8 cellular contexts compared by ENCODE assay signal in the genomic region with DNA sequence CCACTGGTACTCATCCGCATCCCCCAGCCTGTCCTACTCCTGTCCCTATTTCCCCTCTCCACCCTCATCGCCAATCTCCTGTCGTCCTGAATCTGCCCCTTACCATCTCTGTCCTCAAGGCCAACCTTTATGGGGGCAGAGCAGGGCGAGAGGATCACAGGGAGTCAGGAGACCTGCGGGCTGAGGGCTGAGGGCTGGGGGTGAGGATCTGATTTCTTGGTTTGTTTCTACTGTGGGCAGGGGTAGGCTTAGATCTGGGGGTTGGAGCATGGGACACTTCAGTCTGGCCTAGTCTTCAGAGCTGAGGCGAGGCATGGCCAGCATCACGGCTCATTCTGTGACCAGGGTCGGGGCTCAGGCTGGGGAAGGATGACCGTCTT. TPM values are rescaled to one million over a fixed set of nuclear protein-coding genes. Genes with fewer than 3 reads are reported as not detected.
DNase-seq lines count a peak whose midpoint lies in the region; ATAC-seq and TF ChIP-seq lines count a peak whose summit lies in the region.

No MANE protein-coding gene starts in this region.

- H3K4me3 ChIP-seq in upper lobe of left lung: peak overlapping the region in 3 of 4 donors; percentile 59 to 83 (median 73)

- DNase-seq in Right ventricle myocardium superior (no peak), left cardiac atrium (no peak), MCF 10A (ENCODE audit: unreplicated experiment) (no peak), memory B cell (ENCODE audit: low spot score in 2 of 2) (no peak), upper lobe of left lung (no peak), NCI-H345 (lab: John Stamatoyannopoulos, UW) (no peak), mucosa of gallbladder (ENCODE audit: low spot score) (no peak)
- no peak for DNase-seq in activated effector memory CD4-positive, alpha-beta T cell treated with anti-CD3 and anti-CD28 coated beads, Interleukin-2, amount 50 U/mL, for 16 hours

- H3K27ac ChIP-seq in upper lobe of left lung: peak overlapping the region; percentile 85 to 98 (median 92)

- H3K4me3 Mint-ChIP-seq in MCF 10A (ENCODE audit: unreplicated experiment) (peak overlapping the region; percentile 64), memory B cell (peak overlapping the region; percentile 89)

- no peak overlapping the region for H3K27ac Mint-ChIP-seq in MCF 10A (ENCODE audit: low read depth, unreplicated experiment)
- H3K27ac Mint-ChIP-seq in memory B cell: peak overlapping the region; percentile 91

- TF ChIP-seq POLR2A in upper lobe of left lung (IDR thresholded peaks at IDR 0.05): no peak

- ATAC-seq in Right ventricle myocardium superior (ENCODE audit: poor library complexity): peak; percentile 1
- no peak for ATAC-seq in left cardiac atrium
- ATAC-seq in memory B cell (ENCODE audit: low read depth): no peak
- no peak for ATAC-seq in upper lobe of left lung (ENCODE audit: low FRiP score in 2 of 2)

- H3K36me3 Mint-ChIP-seq in MCF 10A (ENCODE audit: insufficient read depth, unreplicated experiment) (peaks cover 5% of the 10 kb centered on the region), memory B cell (no peaks in the 10 kb centered on the region)

- peaks cover 25 to 47% (median 30%) of the 10 kb centered on the region in 4 donors for H3K4me1 ChIP-seq in upper lobe of left lung

- TF ChIP-seq CTCF in MCF 10A (IDR thresholded peaks at IDR 0.05; ENCODE audit: unreplicated experiment) (no peak), upper lobe of left lung (IDR thresholded peaks at IDR 0.05) (no peak)

- H3K4me1 Mint-ChIP-seq in MCF 10A (ENCODE audit: insufficient read depth, unreplicated experiment): peaks cover 19% of the 10 kb centered on the region
- H3K4me1 Mint-ChIP-seq in memory B cell: peaks cover 33% of the 10 kb centered on the region

- CTCF ChIA-PET in MCF 10A (lab: Yijun Ruan, JAX): interaction anchor here (0.6 to 21.1 kb wide), 12 partner anchors 9 to 81 kb away, joined by 3 to 386 read pairs (median 5); a partner anchor contains a TSS

- no peaks in the 10 kb centered on the region for H3K27me3 Mint-ChIP-seq in MCF 10A (ENCODE audit: insufficient read depth, unreplicated experiment)
- no peaks in the 10 kb centered on the region for H3K27me3 Mint-ChIP-seq in memory B cell

- BruUV-seq in MCF 10A (replicated peaks; lab: Mats Ljungman, UMichigan): no TSS peak

- H3K9me3 Mint-ChIP-seq in MCF 10A (ENCODE audit: unreplicated experiment) (no peaks in the 10 kb centered on the region), memory B cell (no peaks in the 10 kb centered on the region)

- intact Hi-C loops in Right ventricle myocardium superior (cut with DNase I) (no loop called here), left cardiac atrium (cut with DNase I) (loop anchor here in 1 of 2 donors (2.0 kb wide), 1 partner anchor 33 kb away; no protein-coding TSS in a partner anchor), MCF 10A (cut with micrococcal nuclease) (no loop called here)

- H3K9me3 ChIP-seq in upper lobe of left lung: no peaks in the 10 kb centered on the region

- POLR2A ChIA-PET in MCF 10A (lab: Yijun Ruan, JAX): interaction anchor here (0.7 to 5.4 kb wide), 9 partner anchors 9 to 275 kb away, joined by 3 to 110 read pairs (median 6); a partner anchor contains a TSS

- no peaks in the 10 kb centered on the region for H3K27me3 ChIP-seq in upper lobe of left lung

- no peak for TF ChIP-seq EP300 in upper lobe of left lung (IDR thresholded peaks at IDR 0.05)

- 59 to 67% methylated on average over 8 to 9 of the region's 9 CpGs for WGBS in upper lobe of left lung, 2 donors

- H3K36me3 ChIP-seq in upper lobe of left lung: no peaks in the 10 kb centered on the region

RNA-seq across cellular contexts. Expression of a gene that starts 16.5 kb away (rescaled TPM):
- 163 TPM for total RNA-seq in Right ventricle myocardium superior
- 100 to 1,000 TPM; 105 to 140 TPM for total RNA-seq in left cardiac atrium
- 186 and 227 TPM in 2 replicates for total RNA-seq in MCF 10A (2022)
- total RNA-seq in upper lobe of left lung: 100 to 1,000 TPM in 1 of 6 donors, 10 to 100 TPM in 5; 53.7 to 102 (median 76.2) TPM
- total RNA-seq in mucosa of gallbladder: 57.0 TPM

RNA-seq across cellular contexts. Expression of a gene that starts 27.5 kb away (rescaled TPM):
- total RNA-seq in Right ventricle myocardium superior (0.51 TPM), left cardiac atrium (1 to 10 TPM; 1.5 to 5.5 TPM), MCF 10A (2022) (13.3 and 29.3 TPM in 2 replicates), upper lobe of left lung (100 to 1,000 TPM in 2 of 6 donors, 10 to 100 TPM in 2, 1 to 10 TPM in 1, not detected in 1; 8.8 to 152 (median 94.9) TPM), mucosa of gallbladder (7.2 TPM)

RNA-seq across cellular contexts. Expression of a gene that starts 33.8 kb away (rescaled TPM):
- 7.7 TPM for total RNA-seq in Right ventricle myocardium superior
- total RNA-seq in left cardiac atrium: 1 to 10 TPM; 4.6 to 5.5 TPM
- total RNA-seq in MCF 10A (2022): 9.6 and 17.6 TPM in 2 replicates
- total RNA-seq in upper lobe of left lung: 1 to 10 TPM; 1.0 to 7.7 (median 5.8) TPM
- total RNA-seq in mucosa of gallbladder: 4.9 TPM

RNA-seq across cellular contexts. Expression of a gene that starts 35.4 kb away (rescaled TPM):
- total RNA-seq in Right ventricle myocardium superior (207 TPM), left cardiac atrium (100 to 1,000 TPM; 123 to 143 TPM), MCF 10A (2022) (142 and 161 TPM in 2 replicates), upper lobe of left lung (10 to 100 TPM; 27.8 to 76.2 (median 57.5) TPM), mucosa of gallbladder (54.2 TPM)

RNA-seq across cellular contexts. Expression of a gene that starts 56.6 kb away (rescaled TPM):
- total RNA-seq in Right ventricle myocardium superior (29.9 TPM), left cardiac atrium (10 to 100 TPM; 13.0 to 16.3 TPM), MCF 10A (2022) (3.5 and 5.1 TPM in 2 replicates), upper lobe of left lung (10 to 100 TPM in 3 of 6 donors, 1 to 10 TPM in 3; 5.2 to 17.8 (median 11.1) TPM), mucosa of gallbladder (10.7 TPM)
